In the genomic region with DNA sequence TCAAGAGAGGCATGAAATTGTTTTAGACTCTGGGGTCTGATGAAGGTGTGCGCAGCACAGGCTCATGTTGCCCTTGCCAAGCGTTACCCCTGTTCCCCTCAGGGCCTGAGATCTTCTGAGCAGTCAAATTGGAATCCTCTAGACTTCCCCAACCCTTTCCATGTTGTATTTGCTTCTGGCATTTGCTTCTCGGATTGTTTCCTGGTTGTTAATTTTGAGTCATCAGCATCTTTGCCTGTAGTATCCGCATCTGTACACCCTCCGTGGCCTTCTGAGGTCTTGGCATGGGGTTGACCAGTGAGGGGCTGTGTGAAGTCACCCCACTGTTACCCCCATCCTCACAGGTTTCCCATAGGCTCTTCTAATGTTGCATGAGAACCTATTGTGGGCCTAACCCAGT, we compare ENCODE assay signal across 26 cellular contexts. TPM values are rescaled to one million over a fixed set of nuclear protein-coding genes. Genes with fewer than 3 reads are reported as not detected.
A peak's percentile ranks its signal among the peaks of the same experiment; 100 is the strongest.
DNase-seq lines count a peak whose midpoint lies in the region; ATAC-seq, FAIRE-seq and TF ChIP-seq lines count a peak whose summit lies in the region.
"Had no signal": no experiment of that assay in that cellular context is flagged by ENCODE, and none has a peak within 500 bp of the region (broad histone marks: within the 10 kb centered on the region; RNA-seq: fewer than 3 reads in every experiment).

No MANE protein-coding gene starts in this region.

- H3K4me1 Mint-ChIP-seq in activated CD4-positive, alpha-beta memory T cell treated with anti-CD3 and anti-CD28 coated beads, Interleukin-2, amount 10 ng/mL, durations not matched to agents 7 days and 5 days, result no peaks in the 10 kb centered on the region
- H3K4me1 Mint-ChIP-seq in CD4-positive, alpha-beta memory T cell, result no peaks in the 10 kb centered on the region
- H3K4me1 Mint-ChIP-seq: activated naive CD8-positive, alpha-beta T cell treated with anti-CD3 and anti-CD28 coated beads for 36 hours; activated T-helper 17 cell treated with anti-CD3 and anti-CD28 coated beads, Interleukin-2, amount 50 U/mL, for 72 hours; stimulated activated naive CD8-positive, alpha-beta T cell treated with anti-CD3 and anti-CD28 coated beads, Interleukin-15, amount 100 ng/mL, for 72 hours; T-cell had no signal

- H3K27ac ChIP-seq in left lung (peak overlapping the region; percentile 11 to 38), stomach (peak overlapping the region in 4 of 5 donors; percentile 33 to 70 (median 54))
- H3K27ac ChIP-seq in CD4-positive, alpha-beta memory T cell (ENCODE audit: low read depth, low read length), result no peak overlapping the region
- H3K27ac ChIP-seq: gastrocnemius medialis, parathyroid adenoma had no signal

- 77 to 90% (median 82%) methylated on average over 5 of the region's 5 CpGs for WGBS in stomach, 5 donors

- H3K36me3 Mint-ChIP-seq in activated CD4-positive, alpha-beta memory T cell treated with anti-CD3 and anti-CD28 coated beads, Interleukin-2, amount 10 ng/mL, durations not matched to agents 7 days and 5 days (ENCODE audit: low read depth), result no peaks in the 10 kb centered on the region
- no peaks in the 10 kb centered on the region for H3K36me3 Mint-ChIP-seq in CD4-positive, alpha-beta memory T cell
- H3K36me3 Mint-ChIP-seq: activated naive CD8-positive, alpha-beta T cell treated with anti-CD3 and anti-CD28 coated beads for 36 hours; T-cell had no signal

- TF ChIP-seq CTCF in bronchial epithelial cell (IDR thresholded peaks at IDR 0.05; ENCODE audit: insufficient read depth, low read length, severe bottlenecking) (no peak), left lung (IDR thresholded peaks at IDR 0.05) (no peak), stomach (IDR thresholded peaks at IDR 0.05) (no peak)

- peak; percentile 39 for DNase-seq in EL
- DNase-seq in bronchial epithelial cell (ENCODE audit: low read depth), result peak; percentile 7
- DNase-seq in left lung, result no peak
- DNase-seq in stomach, result no peak
- no peak for DNase-seq in activated CD4-positive, alpha-beta memory T cell treated with anti-CD3 and anti-CD28 coated beads, Interleukin-2, amount 10 ng/mL, durations not matched to agents 7 days and 5 days
- no peak for DNase-seq in CD4-positive, alpha-beta memory T cell
- DNase-seq: activated CD4-positive, alpha-beta T cell treated with anti-CD3 and anti-CD28 coated beads, Interleukin-2, amount 50 U/mL, for 48 hours; activated CD8-positive, alpha-beta memory T cell treated with anti-CD3 and anti-CD28 coated beads, Interleukin-2, amount 50 U/mL, for 48 hours; activated naive CD8-positive, alpha-beta T cell treated with anti-CD3 and anti-CD28 coated beads for 36 hours; hypothalamus; MG63; midbrain; NCI-H1436; NCI-H2107; NCI-H446 treated with DMSO at 0.1 percent for 48 hours; stimulated activated naive CD8-positive, alpha-beta T cell treated with anti-CD3 and anti-CD28 coated beads, Interleukin-15, amount 100 ng/mL, for 72 hours; T-cell had no signal

- no peaks in the 10 kb centered on the region for H3K27me3 Mint-ChIP-seq in activated CD4-positive, alpha-beta memory T cell treated with anti-CD3 and anti-CD28 coated beads, Interleukin-2, amount 10 ng/mL, durations not matched to agents 7 days and 5 days
- H3K27me3 Mint-ChIP-seq in CD4-positive, alpha-beta memory T cell, result no peaks in the 10 kb centered on the region
- H3K27me3 Mint-ChIP-seq: activated T-helper 17 cell treated with anti-CD3 and anti-CD28 coated beads, Interleukin-2, amount 50 U/mL, for 72 hours; type B pancreatic cell had no signal

- H3K4me3 Mint-ChIP-seq in activated CD4-positive, alpha-beta memory T cell treated with anti-CD3 and anti-CD28 coated beads, Interleukin-2, amount 10 ng/mL, durations not matched to agents 7 days and 5 days, result no peak overlapping the region
- H3K4me3 Mint-ChIP-seq in CD4-positive, alpha-beta memory T cell, result no peak overlapping the region
- H3K4me3 Mint-ChIP-seq: activated naive CD8-positive, alpha-beta T cell treated with anti-CD3 and anti-CD28 coated beads for 36 hours; activated T-helper 17 cell treated with anti-CD3 and anti-CD28 coated beads, Interleukin-2, amount 50 U/mL, for 72 hours; nephron; stimulated activated naive CD8-positive, alpha-beta T cell treated with anti-CD3 and anti-CD28 coated beads, Interleukin-15, amount 100 ng/mL, for 72 hours; T-cell; type B pancreatic cell had no signal

- POLR2A ChIA-PET in activated CD4-positive, alpha-beta memory T cell treated with anti-CD3 and anti-CD28 coated beads, Interleukin-2, amount 10 ng/mL, durations not matched to agents 7 days and 5 days (lab: Charles Lee), result no interaction called here
- POLR2A ChIA-PET in CD4-positive, alpha-beta memory T cell (lab: Charles Lee; ENCODE audit: partially characterized antibody), result no interaction called here

- FAIRE-seq in bronchial epithelial cell (lab: Jason Lieb, UNC), result no peak
- FAIRE-seq: GM12892 had no signal

- H3K4me3 ChIP-seq in bronchial epithelial cell (ENCODE audit: low read depth, low read length) (no peak overlapping the region), left lung (no peak overlapping the region), stomach (no peak overlapping the region)
- no peak overlapping the region for H3K4me3 ChIP-seq in CD4-positive, alpha-beta memory T cell (ENCODE audit: low read length in 2 of 2)
- H3K4me3 ChIP-seq: gastrocnemius medialis, MG63 had no signal

- H3K9me3 Mint-ChIP-seq in activated CD4-positive, alpha-beta memory T cell treated with anti-CD3 and anti-CD28 coated beads, Interleukin-2, amount 10 ng/mL, durations not matched to agents 7 days and 5 days, result peaks cover 3% of the 10 kb centered on the region
- H3K9me3 Mint-ChIP-seq in CD4-positive, alpha-beta memory T cell, result no peaks in the 10 kb centered on the region
- H3K9me3 Mint-ChIP-seq: activated naive CD8-positive, alpha-beta T cell treated with anti-CD3 and anti-CD28 coated beads for 36 hours; nephron; stimulated activated naive CD8-positive, alpha-beta T cell treated with anti-CD3 and anti-CD28 coated beads, Interleukin-15, amount 100 ng/mL, for 72 hours; T-cell had no signal

- CTCF ChIA-PET in activated CD4-positive, alpha-beta memory T cell treated with anti-CD3 and anti-CD28 coated beads, Interleukin-2, amount 10 ng/mL, durations not matched to agents 7 days and 5 days (lab: Charles Lee), result no interaction called here
- CTCF ChIA-PET in CD4-positive, alpha-beta memory T cell (lab: Charles Lee; ENCODE audit: partially characterized antibody), result no interaction called here

- H3K27me3 ChIP-seq in bronchial epithelial cell (ENCODE audit: control insufficient read depth, insufficient read depth, low read length) (no peaks in the 10 kb centered on the region), left lung (no peaks in the 10 kb centered on the region), stomach (no peaks in the 10 kb centered on the region)
- H3K27me3 ChIP-seq in CD4-positive, alpha-beta memory T cell (ENCODE audit: insufficient read depth, low read length), result no peaks in the 10 kb centered on the region
- H3K27me3 ChIP-seq: gastrocnemius medialis, MG63 had no signal

- intact Hi-C loops in left lung (cut with DNase I) (no loop called here), stomach (cut with DNase I; ENCODE audit: low total_unique reads) (no loop called here)
- intact Hi-C loops in CD4-positive, alpha-beta memory T cell (cut with micrococcal nuclease), result no loop called here

- H3K27ac Mint-ChIP-seq in activated CD4-positive, alpha-beta memory T cell treated with anti-CD3 and anti-CD28 coated beads, Interleukin-2, amount 10 ng/mL, durations not matched to agents 7 days and 5 days, result no peak overlapping the region
- H3K27ac Mint-ChIP-seq in CD4-positive, alpha-beta memory T cell, result no peak overlapping the region
- H3K27ac Mint-ChIP-seq: activated naive CD8-positive, alpha-beta T cell treated with anti-CD3 and anti-CD28 coated beads for 36 hours; activated T-helper 17 cell treated with anti-CD3 and anti-CD28 coated beads, Interleukin-2, amount 50 U/mL, for 72 hours; T-cell; type B pancreatic cell had no signal

- H3K9me3 ChIP-seq in left lung (no peaks in the 10 kb centered on the region), stomach (no peaks in the 10 kb centered on the region)
- no peaks in the 10 kb centered on the region for H3K9me3 ChIP-seq in CD4-positive, alpha-beta memory T cell (ENCODE audit: control insufficient read depth in 1 of 2, low read length in 2 of 2)
- H3K9me3 ChIP-seq: Caco-2, gastrocnemius medialis, MG63 had no signal

- H3K4me1 ChIP-seq in left lung (peaks cover 3 to 41% of the 10 kb centered on the region in 2 donors), stomach (peaks cover 0 to 29% (median 4%) of the 10 kb centered on the region in 4 donors)
- no peaks in the 10 kb centered on the region for H3K4me1 ChIP-seq in CD4-positive, alpha-beta memory T cell (ENCODE audit: insufficient read depth, low read length)
- H3K4me1 ChIP-seq: parathyroid adenoma had no signal

- TF ChIP-seq EP300 in stomach (IDR thresholded peaks at IDR 0.05), result no peak

- TF ChIP-seq POLR2A in stomach (IDR thresholded peaks at IDR 0.05), result no peak

- ATAC-seq in left lung (no peak), GM21825 (IDR thresholded peaks at IDR 0.05; ENCODE audit: unreplicated experiment) (no peak), GM21360 (IDR thresholded peaks at IDR 0.05; ENCODE audit: unreplicated experiment) (no peak)
- ATAC-seq: activated T-helper 17 cell treated with anti-CD3 and anti-CD28 coated beads, Interleukin-2, amount 50 U/mL, for 72 hours; stimulated activated naive CD8-positive, alpha-beta T cell treated with anti-CD3 and anti-CD28 coated beads, Interleukin-15, amount 100 ng/mL, for 72 hours; T-cell had no signal

- no peaks in the 10 kb centered on the region for H3K36me3 ChIP-seq in bronchial epithelial cell (ENCODE audit: control insufficient read depth, insufficient read depth, low read length)
- H3K36me3 ChIP-seq in left lung, result no peaks in the 10 kb centered on the region
- H3K36me3 ChIP-seq in stomach, result no peaks in the 10 kb centered on the region
- no peaks in the 10 kb centered on the region for H3K36me3 ChIP-seq in CD4-positive, alpha-beta memory T cell (ENCODE audit: insufficient read depth, low read length)
- H3K36me3 ChIP-seq: gastrocnemius medialis, MG63 had no signal

RNA-seq across cellular contexts. Expression of a gene that starts 40.9 kb away (rescaled TPM):
- total RNA-seq in bronchial epithelial cell, result under 0.01 and 0.26 TPM in 2 replicates
- total RNA-seq in left lung, result 1 to 10 TPM; 4.4 to 6.0 TPM
- 1 to 10 TPM; 1.8 to 9.0 (median 5.5) TPM for total RNA-seq in stomach
- polyA plus RNA-seq in stomach, result 1 to 10 TPM; 2.4 to 3.8 (median 3.5) TPM
- not detected for total RNA-seq in activated CD4-positive, alpha-beta memory T cell treated with anti-CD3 and anti-CD28 coated beads, Interleukin-2, amount 10 ng/mL, durations not matched to agents 7 days and 5 days
- total RNA-seq in CD4-positive, alpha-beta memory T cell, result not detected
- polyA plus RNA-seq in CD4-positive, alpha-beta memory T cell, result not detected
- total RNA-seq: activated naive CD8-positive, alpha-beta T cell treated with anti-CD3 and anti-CD28 coated beads for 36 hours; activated T-helper 17 cell treated with anti-CD3 and anti-CD28 coated beads, Interleukin-2, amount 50 U/mL, for 72 hours had no signal

Comparison
In these comparisons a context has a peak if more than half of its experiments do, and no peak if none do; other contexts are left out.
1. DNase-seq: peak in EL (single experiment) and bronchial epithelial cell (single experiment); none in left lung (0 of 2), stomach (single experiment), activated CD4-positive, alpha-beta memory T cell treated with anti-CD3 and anti-CD28 coated beads, Interleukin-2, amount 10 ng/mL, durations not matched to agents 7 days and 5 days (single experiment) and CD4-positive, alpha-beta memory T cell (0 of 5).